ENCODE assay signal across 11 cellular contexts in the genomic region with DNA sequence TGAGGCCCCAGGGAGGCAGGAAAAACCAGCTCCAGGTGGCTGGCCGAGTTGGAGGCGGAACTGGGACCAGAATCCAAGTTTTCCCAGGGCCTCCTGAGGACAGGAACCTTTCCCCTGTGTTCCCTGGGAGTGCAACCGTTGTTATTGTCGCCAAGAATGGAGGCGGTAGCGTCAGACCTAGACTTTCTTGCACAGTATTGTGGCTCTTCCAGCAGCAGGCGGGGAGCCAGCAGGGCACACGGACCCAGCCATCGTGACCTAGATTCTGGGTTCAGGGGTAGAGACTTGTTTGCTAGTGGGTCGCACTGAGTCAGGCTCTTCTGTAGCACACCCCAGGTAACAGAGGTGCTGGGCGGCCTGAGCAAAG. TPM values are rescaled to one million over a fixed set of nuclear protein-coding genes. Genes with fewer than 3 reads are reported as not detected.
DNase-seq lines count a peak whose midpoint lies in the region; ATAC-seq and TF ChIP-seq lines count a peak whose summit lies in the region.
"Had no signal": no experiment of that assay in that cellular context is flagged by ENCODE, and none has a peak within 500 bp of the region (broad histone marks: within the 10 kb centered on the region; RNA-seq: fewer than 3 reads in every experiment).

No MANE protein-coding gene starts in this region.

- H3K4me3 Mint-ChIP-seq in CD8-positive, alpha-beta T cell, result peak overlapping the region; percentile 68
- H3K4me3 Mint-ChIP-seq in T-cell, result peak overlapping the region; percentile 51 to 68 (median 62)

- H3K4me3 ChIP-seq in CD8-positive, alpha-beta T cell (ENCODE audit: low read depth, low read length), result peak overlapping the region; percentile 45
- H3K4me3 ChIP-seq in iPS DF 6.9 (ENCODE audit: low read length), result peak overlapping the region; percentile 29; the same call in 1 of the 2 replicates
- peak overlapping the region; percentile 68 for H3K4me3 ChIP-seq in psoas muscle

- POLR2A ChIA-PET in CD8-positive, alpha-beta T cell (lab: Charles Lee), result no interaction called here
- POLR2A ChIA-PET in T-cell (lab: Charles Lee), result no interaction called here

- H3K36me3 Mint-ChIP-seq in CD8-positive, alpha-beta T cell, result no peaks in the 10 kb centered on the region
- peaks cover 3% of the 10 kb centered on the region for H3K36me3 Mint-ChIP-seq in T-cell

- no peak for TF ChIP-seq CTCF in CD8-positive, alpha-beta T cell (IDR thresholded peaks at IDR 0.05)
- no peak for TF ChIP-seq CTCF in psoas muscle (IDR thresholded peaks at IDR 0.05)

- peak; percentile 20 for ATAC-seq in CD8-positive, alpha-beta T cell
- ATAC-seq in T-cell (replicated peaks in 1 of 4) (peak; percentile 26 to 47 (median 38)), psoas muscle (peak; percentile 18 to 76 (median 56)), HG03025 (IDR thresholded peaks at IDR 0.05; ENCODE audit: low FRiP score, unreplicated experiment) (no peak)

- peak overlapping the region; percentile 13 for H3K27ac Mint-ChIP-seq in CD8-positive, alpha-beta T cell
- no peak overlapping the region for H3K27ac Mint-ChIP-seq in T-cell

- peaks cover 20% of the 10 kb centered on the region for H3K4me1 Mint-ChIP-seq in CD8-positive, alpha-beta T cell (ENCODE audit: low read depth)
- peaks cover 22 to 32% (median 24%) of the 10 kb centered on the region in 3 donors for H3K4me1 Mint-ChIP-seq in T-cell

- H3K4me1 ChIP-seq in CD8-positive, alpha-beta T cell (ENCODE audit: insufficient read depth, low read length), result peaks cover 19% of the 10 kb centered on the region
- H3K4me1 ChIP-seq in iPS DF 6.9 (ENCODE audit: control insufficient read depth, insufficient read depth, low read length) (peaks cover 4% of the 10 kb centered on the region), psoas muscle (peaks cover 14% of the 10 kb centered on the region)

- no peaks in the 10 kb centered on the region for H3K9me3 Mint-ChIP-seq in CD8-positive, alpha-beta T cell
- no peaks in the 10 kb centered on the region for H3K9me3 Mint-ChIP-seq in T-cell

- DNase-seq in CD8-positive, alpha-beta T cell, result peak in 1 of 7 experiments; percentile 16
- DNase-seq in T-cell (peak in 1 of 34 experiments; percentile 3), iPS DF 6.9 (ENCODE audit: low read depth, low spot score) (no peak), psoas muscle (peak in 1 of 2 donors; percentile 66), HCEC 1CT (no peak), NCI-H2029 treated with DMSO at 0.1 percent for 48 hours (lab: John Stamatoyannopoulos, UW) (no peak)
- DNase-seq in central memory CD4-positive, alpha-beta T cell, result no peak
- DNase-seq: DMS79, SIG-M5 had no signal

- intact Hi-C loops in CD8-positive, alpha-beta T cell (cut with DNase I, micrococcal nuclease), result no loop called here
- intact Hi-C loops in psoas muscle (cut with DNase I), result no loop called here

- no peak overlapping the region for H3K27ac ChIP-seq in CD8-positive, alpha-beta T cell (ENCODE audit: low read depth, low read length)
- H3K27ac ChIP-seq in iPS DF 6.9 (ENCODE audit: low read length), result no peak overlapping the region
- H3K27ac ChIP-seq in psoas muscle, result no peak overlapping the region
- H3K27ac ChIP-seq: cardiac muscle cell had no signal

- no peaks in the 10 kb centered on the region for H3K36me3 ChIP-seq in CD8-positive, alpha-beta T cell (ENCODE audit: insufficient read depth, low read length)
- no peaks in the 10 kb centered on the region for H3K36me3 ChIP-seq in iPS DF 6.9 (ENCODE audit: control insufficient read depth, insufficient read depth, low read length)
- no peaks in the 10 kb centered on the region for H3K36me3 ChIP-seq in psoas muscle (ENCODE audit: insufficient read depth in 1 of 2, low read depth in 1 of 2)
- H3K36me3 ChIP-seq: cardiac muscle cell had no signal

- no CpG with 5 or more reads among the region's 11 CpGs for WGBS in iPS DF 6.9 (ENCODE audit: insufficient coverage, insufficient read length)
- 17 to 23% (median 20%) methylated on average over 11 of the region's 11 CpGs for WGBS in psoas muscle, 3 donors

- H3K27me3 ChIP-seq in CD8-positive, alpha-beta T cell (ENCODE audit: insufficient read depth, low read length), result no peaks in the 10 kb centered on the region
- H3K27me3 ChIP-seq in iPS DF 6.9 (ENCODE audit: control insufficient read depth, insufficient read depth, low read length), result peaks cover 7% of the 10 kb centered on the region; the same call in 1 of the 2 replicates
- H3K27me3 ChIP-seq in psoas muscle (ENCODE audit: insufficient read depth in 3 of 3, low read length in 2 of 3), result no peaks in the 10 kb centered on the region

- CTCF ChIA-PET in CD8-positive, alpha-beta T cell (lab: Charles Lee), result interaction anchor here (1.2 kb wide), 1 partner anchor 43 kb away, joined by 4 read pairs; no protein-coding TSS in a partner anchor
- CTCF ChIA-PET in T-cell (lab: Charles Lee), result no interaction called here

- peaks cover 19% of the 10 kb centered on the region for H3K27me3 Mint-ChIP-seq in CD8-positive, alpha-beta T cell (ENCODE audit: low read depth)
- peaks cover 11 to 20% of the 10 kb centered on the region in 2 donors for H3K27me3 Mint-ChIP-seq in T-cell

- H3K9me3 ChIP-seq in CD8-positive, alpha-beta T cell (ENCODE audit: low read length), result no peaks in the 10 kb centered on the region
- H3K9me3 ChIP-seq in iPS DF 6.9 (ENCODE audit: control insufficient read depth, insufficient read depth, low read length) (no peaks in the 10 kb centered on the region), psoas muscle (no peaks in the 10 kb centered on the region)

RNA-seq across cellular contexts. Expression of a gene that starts 0.7 kb away (rescaled TPM):
- under 1 TPM; 0.64 to 0.98 TPM for total RNA-seq in CD8-positive, alpha-beta T cell
- 1 to 10 TPM in 1 of 5 donors, under 1 TPM in 4; 0.20 to 2.0 (median 0.53) TPM for total RNA-seq in T-cell
- under 1 TPM; 0.17 to 0.44 (median 0.29) TPM for total RNA-seq in psoas muscle
- under 1 TPM; 0.13 to 0.30 (median 0.27) TPM for polyA plus RNA-seq in psoas muscle
- polyA plus RNA-seq: cardiac muscle cell had no signal

RNA-seq across cellular contexts. Expression of a gene that starts 36.3 kb away (rescaled TPM):
- total RNA-seq in CD8-positive, alpha-beta T cell, result not detected
- under 1 TPM in 1 of 5 donors, not detected in 4; 0.26 TPM for total RNA-seq in T-cell
- not detected for total RNA-seq in psoas muscle
- polyA plus RNA-seq in psoas muscle, result not detected

RNA-seq across cellular contexts. Expression of a gene that starts 41.9 kb away (rescaled TPM):
- not detected for total RNA-seq in CD8-positive, alpha-beta T cell
- total RNA-seq in T-cell (not detected), psoas muscle (not detected)
- not detected for polyA plus RNA-seq in psoas muscle
- total RNA-seq: cardiac muscle cell had no signal
- polyA plus RNA-seq: cardiac muscle cell had no signal

RNA-seq across cellular contexts. Expression of a gene that starts 51.3 kb away (rescaled TPM):
- total RNA-seq in CD8-positive, alpha-beta T cell, result under 1 TPM; 0.22 to 0.35 TPM
- 1 to 10 TPM in 4 of 5 donors, under 1 TPM in 1; 0.80 to 5.3 (median 1.7) TPM for total RNA-seq in T-cell
- total RNA-seq in psoas muscle, result not detected
- not detected for polyA plus RNA-seq in psoas muscle
- total RNA-seq: cardiac muscle cell had no signal
- polyA plus RNA-seq: cardiac muscle cell had no signal
